17 cellular contexts compared by ENCODE assay signal in genomic region chr9:83271665-83272071, GRCh38.
"Had no signal": no experiment of that assay in that cellular context is flagged by ENCODE, and none has a peak within 500 bp of the region (broad histone marks: within the 10 kb centered on the region; RNA-seq: fewer than 3 reads in every experiment).

No MANE protein-coding gene starts in this region.

- H3K27ac ChIP-seq: ascending aorta, ovary, spleen, testis had no signal

- FAIRE-seq: frontal cortex had no signal

- H3K4me3 ChIP-seq: ascending aorta, heart left ventricle, ovary, spleen had no signal

- DNase-seq: activated CD4-positive, alpha-beta T cell treated with anti-CD3 and anti-CD28 coated beads for 36 hours; activated CD4-positive, alpha-beta T cell treated with anti-CD3 and anti-CD28 coated beads, Interleukin-2, amount 50 U/mL, for 48 hours; activated gamma-delta T cell; effector CD8-positive, alpha-beta T cell; heart left ventricle; immature natural killer cell; kidney glomerular epithelial cell; mesendoderm; naive thymus-derived CD4-positive, alpha-beta T cell; ovary; spleen; stimulated activated CD4-positive, alpha-beta T cell treated with anti-CD3 and anti-CD28 coated beads, Interleukin-4, amount 100 ng/mL, for 4 hours; testis had no signal

- H3K27me3 ChIP-seq: ascending aorta, heart left ventricle, ovary, spleen, testis had no signal

- H3K36me3 ChIP-seq: ascending aorta, ovary had no signal

- ATAC-seq: activated CD4-positive, alpha-beta T cell treated with anti-CD3 and anti-CD28 coated beads for 36 hours; naive thymus-derived CD4-positive, alpha-beta T cell; stimulated activated memory B cell treated with anti-CD40 and anti-IgM and Interleukin-4, amounts not matched to agents 10 μg/mL and 1 μg/mL and 100 μg/mL, for 72 hours; WTC11 had no signal

- H3K9me3 ChIP-seq: ascending aorta, heart left ventricle, ovary, spleen, testis had no signal
